In genomic region chr15:47787875-47788274, GRCh38 we compare ENCODE assay signal across 21 cellular contexts.
"Had no signal": no experiment of that assay in that cellular context is flagged by ENCODE, and none has a peak within 500 bp of the region (broad histone marks: within the 10 kb centered on the region; RNA-seq: fewer than 3 reads in every experiment).

No MANE protein-coding gene starts in this region.

- H3K4me3 ChIP-seq: colonic mucosa, gastroesophageal sphincter, left ventricle myocardium inferior, spleen, suprapubic skin, tibial artery had no signal

- H3K27me3 ChIP-seq: colonic mucosa, gastroesophageal sphincter, neutrophil, spleen, suprapubic skin, tibial artery had no signal

- DNase-seq: activated B cell treated with CpG ODN at 0.5 μM for 24 hours; activated CD4-positive, alpha-beta T cell treated with anti-CD3 and anti-CD28 coated beads, Interleukin-2, amount 50 U/mL, for 1 hour; activated CD8-positive, alpha-beta T cell treated with anti-CD3 and anti-CD28 coated beads for 36 hours; activated gamma-delta T cell treated with Interleukin-2 at 50 U/mL for 16 hours; activated naive CD8-positive, alpha-beta T cell treated with anti-CD3 and anti-CD28 coated beads, Interleukin-2, amount 50 U/mL, for 24 hours; activated T-cell treated with anti-CD3 and anti-CD28 coated beads, Interleukin-2, amount 50 U/mL, for 4 hours; cerebellar nuclear complex; colonic mucosa; effector CD8-positive, alpha-beta T cell; head of caudate nucleus; left ventricle myocardium inferior; naive B cell; nephron progenitor cell; right cardiac atrium; spleen; stimulated activated naive CD4-positive, alpha-beta T cell; T-cell; tibial artery had no signal

- H3K27ac ChIP-seq: colonic mucosa, gastroesophageal sphincter, left ventricle myocardium inferior, neutrophil, spleen, suprapubic skin, tibial artery had no signal

- H3K4me1 ChIP-seq: colonic mucosa, gastroesophageal sphincter, left ventricle myocardium inferior, spleen, suprapubic skin, tibial artery had no signal

- H3K9me3 ChIP-seq: colonic mucosa, left ventricle myocardium inferior, neutrophil, suprapubic skin had no signal

- H3K36me3 ChIP-seq: colonic mucosa, gastroesophageal sphincter, left ventricle myocardium inferior, neutrophil, spleen, suprapubic skin, tibial artery had no signal
